1 cellular context compared by ENCODE assay signal in the genomic region with DNA sequence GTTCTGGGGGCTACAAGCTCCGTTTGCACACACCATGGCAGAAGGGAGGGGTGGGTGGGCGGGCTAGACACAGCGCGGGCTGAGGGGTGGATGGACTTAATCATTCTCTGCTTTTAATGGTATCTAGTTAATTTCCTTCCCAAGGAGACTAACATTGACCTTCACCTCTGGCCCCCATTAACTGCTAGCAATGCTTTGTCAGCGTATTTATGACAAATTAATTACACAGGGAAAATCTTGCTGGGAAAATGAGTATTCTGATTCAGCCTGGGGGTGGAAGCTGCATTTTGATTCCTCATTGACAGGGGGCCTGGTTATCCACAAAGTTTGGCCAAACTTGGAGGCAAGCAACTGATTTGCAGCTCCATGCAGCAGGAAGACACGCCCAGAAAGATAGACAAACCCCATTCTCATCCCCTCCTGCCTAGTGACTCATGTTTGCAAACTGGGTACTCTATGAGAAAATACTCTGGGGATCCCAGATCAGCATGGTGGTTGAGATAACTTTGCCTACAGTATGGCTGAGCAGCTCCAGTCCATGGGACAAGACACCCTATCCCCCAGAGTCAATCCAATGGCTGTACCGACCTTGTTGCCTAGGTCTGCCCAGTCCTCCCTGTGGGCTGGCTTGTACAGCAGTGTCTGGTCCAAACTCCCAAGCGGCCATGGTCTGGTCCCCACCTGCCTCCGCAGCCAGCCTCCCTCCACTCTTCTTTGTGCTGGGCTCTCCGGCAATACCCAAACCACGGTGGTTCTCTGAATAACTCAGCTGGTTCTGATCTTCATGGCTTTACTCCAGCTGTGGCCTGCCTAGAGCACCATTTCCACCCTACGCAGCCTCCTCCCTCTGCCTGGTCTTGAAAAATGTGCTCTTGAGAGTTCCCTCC.
A peak's percentile ranks its signal among the peaks of the same experiment; 100 is the strongest.
TF ChIP-seq lines count a peak whose summit lies in the region.

No MANE protein-coding gene starts in this region.

TF ChIP-seq in IMR-90, 13 proteins besides CTCF, POLR2A, EP300 and RAD21:
- TF ChIP-seq MAFK (IDR thresholded peaks at IDR 0.05; ENCODE audit: low read depth, low read length) (peak; percentile 68), CEBPB (IDR thresholded peaks at IDR 0.05; ENCODE audit: low read depth, low read length) (no peak), CHD1 (IDR thresholded peaks at IDR 0.05; ENCODE audit: low read depth, low read length) (no peak)
